ENCODE assay signal across 10 cellular contexts in the genomic region with DNA sequence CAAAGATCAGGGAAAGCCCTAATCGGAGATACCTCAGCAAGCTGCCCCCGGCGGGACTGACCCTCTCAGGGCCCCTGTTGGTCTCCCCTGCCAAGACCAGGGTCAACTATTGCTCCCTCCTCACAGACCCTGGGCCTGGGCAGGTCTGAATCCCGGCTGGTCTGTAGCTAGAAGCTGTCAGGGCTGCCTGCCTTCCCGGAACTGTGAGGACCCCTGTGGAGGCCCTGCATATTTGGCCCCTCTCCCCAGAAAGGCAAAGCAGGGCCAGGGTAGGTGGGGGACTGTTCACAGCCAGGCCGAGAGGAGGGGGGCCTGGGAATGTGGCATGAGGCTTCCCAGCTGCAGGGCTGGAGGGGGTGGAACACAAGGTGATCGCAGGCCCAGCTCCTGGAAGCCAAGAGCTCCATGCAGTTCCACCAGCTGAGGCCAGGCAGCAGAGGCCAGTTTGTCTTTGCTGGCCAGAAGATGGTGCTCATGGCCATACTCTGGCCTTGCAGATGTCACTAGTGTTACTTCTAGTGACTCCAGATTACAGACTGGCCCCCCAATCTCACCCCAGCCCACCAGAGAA.
DNase-seq lines count a peak whose midpoint lies in the region; ATAC-seq and TF ChIP-seq lines count a peak whose summit lies in the region.
"Had no signal": no experiment of that assay in that cellular context is flagged by ENCODE, and none has a peak within 500 bp of the region (broad histone marks: within the 10 kb centered on the region; RNA-seq: fewer than 3 reads in every experiment).

No MANE protein-coding gene starts in this region.

- peak; percentile 8 for TF ChIP-seq CTCF in HFF-Myc (IDR thresholded peaks at IDR 0.05; ENCODE audit: low read depth, low read length, missing control alignments)

- DNase-seq in AG08395 (ENCODE audit: low spot score) (peak; percentile 19), HFF-Myc (ENCODE audit: extremely low read depth, low read depth) (no peak), brain pericyte (ENCODE audit: low read depth, low spot score) (peak; percentile 36), left kidney (ENCODE audit: low read depth, low spot score) (peak; percentile 74), midbrain (lab: John Stamatoyannopoulos, UW) (no peak)
- DNase-seq in activated naive CD4-positive, alpha-beta T cell (lab: John Stamatoyannopoulos, UW) = no peak
- DNase-seq: C1 segment of cervical spinal cord, T-helper 2 cell had no signal

- no peak overlapping the region for H3K4me3 ChIP-seq in HFF-Myc (replicated peaks; ENCODE audit: low read depth, low read length)

- ATAC-seq in HG03520 (IDR thresholded peaks at IDR 0.05; ENCODE audit: unreplicated experiment) = no peak
- ATAC-seq in HG03442 (IDR thresholded peaks at IDR 0.05; ENCODE audit: unreplicated experiment) = no peak

Comparison
In these comparisons a context has a peak if more than half of its experiments do, and no peak if none do; other contexts are left out.
1. DNase-seq: peak in AG08395 (single experiment), brain pericyte (single experiment) and left kidney (single experiment); none in HFF-Myc (single experiment), activated naive CD4-positive, alpha-beta T cell (0 of 4) and midbrain (single experiment).